10 cellular contexts compared by ENCODE assay signal in genomic region chr16:971582-971905, GRCh38. TPM values are rescaled to one million over a fixed set of nuclear protein-coding genes. Genes with fewer than 3 reads are reported as not detected.
DNase-seq lines count a peak whose midpoint lies in the region; ATAC-seq and TF ChIP-seq lines count a peak whose summit lies in the region.
"Had no signal": no experiment of that assay in that cellular context is flagged by ENCODE, and none has a peak within 500 bp of the region (broad histone marks: within the 10 kb centered on the region; RNA-seq: fewer than 3 reads in every experiment).

No MANE protein-coding gene starts in this region.

- peak overlapping the region; percentile 42 to 55 for H3K27ac ChIP-seq in ascending aorta
- H3K27ac ChIP-seq in naive thymus-derived CD4-positive, alpha-beta T cell (ENCODE audit: low read depth, low read length), result no peak overlapping the region

- TF ChIP-seq CTCF in ascending aorta (IDR thresholded peaks at IDR 0.05) (no peak), GM13976 (IDR thresholded peaks at IDR 0.05; ENCODE audit: borderline replicate concordance, control extremely low read depth, extremely low read depth, insufficient read depth, missing control alignments) (no peak)

- POLR2A ChIA-PET in naive thymus-derived CD4-positive, alpha-beta T cell (lab: Charles Lee), result interaction anchor here (0.7 to 7.5 kb wide), 4 partner anchors 10 to 35 kb away, joined by 3 to 66 read pairs (median 4); partner anchors contain the start of gene SOX8

- DNase-seq in stimulated activated naive CD8-positive, alpha-beta T cell treated with anti-CD3 and anti-CD28 coated beads, Interleukin-15, Interleukin-2, amounts not matched to agents 100 U/mL and 50 U/mL, for 24 hours, result no peak
- DNase-seq in ascending aorta (ENCODE audit: low spot score in 2 of 2), result no peak
- DNase-seq in naive thymus-derived CD4-positive, alpha-beta T cell, result no peak
- no peak for DNase-seq in GM13976 (ENCODE audit: low spot score)
- no peak for DNase-seq in SIG-M5 (lab: John Stamatoyannopoulos, UW)
- DNase-seq in HCEC 1CT, result no peak

- peaks cover 19% of the 10 kb centered on the region for H3K4me1 Mint-ChIP-seq in stimulated activated naive CD8-positive, alpha-beta T cell treated with anti-CD3 and anti-CD28 coated beads, Interleukin-15, Interleukin-2, amounts not matched to agents 100 ng/mL and 50 ng/mL, for 24 hours (ENCODE audit: low read depth)
- H3K4me1 Mint-ChIP-seq in naive thymus-derived CD4-positive, alpha-beta T cell, result peaks cover 13 to 40% (median 35%) of the 10 kb centered on the region in 7 donors

- CTCF ChIA-PET in naive thymus-derived CD4-positive, alpha-beta T cell (lab: Charles Lee), result interaction anchor here (0.9 kb wide), 1 partner anchor 10 kb away, joined by 3 read pairs; the partner anchor contains the start of gene SOX8

- no peaks in the 10 kb centered on the region for H3K27me3 Mint-ChIP-seq in stimulated activated naive CD8-positive, alpha-beta T cell treated with anti-CD3 and anti-CD28 coated beads, Interleukin-15, Interleukin-2, amounts not matched to agents 100 ng/mL and 50 ng/mL, for 24 hours
- peaks cover 0 to 7% (median 0%) of the 10 kb centered on the region in 5 donors for H3K27me3 Mint-ChIP-seq in naive thymus-derived CD4-positive, alpha-beta T cell

- H3K36me3 ChIP-seq in ascending aorta, result peaks cover 0 to 16% of the 10 kb centered on the region in 2 donors
- peaks cover 0 to 16% (median 0%) of the 10 kb centered on the region in 3 experiments for H3K36me3 ChIP-seq in naive thymus-derived CD4-positive, alpha-beta T cell (ENCODE audit: control insufficient read depth in 2 of 3, insufficient read depth in 3 of 3, low read length in 3 of 3)

- ATAC-seq in stimulated activated naive CD8-positive, alpha-beta T cell treated with anti-CD3 and anti-CD28 coated beads, Interleukin-15, Interleukin-2, amounts not matched to agents 100 U/mL and 50 U/mL, for 24 hours, result no peak
- ATAC-seq in naive thymus-derived CD4-positive, alpha-beta T cell, result no peak
- ATAC-seq in GM21717 (IDR thresholded peaks at IDR 0.05; ENCODE audit: unreplicated experiment), result no peak

- in situ Hi-C loops in GM13976 (cut with MboI; ENCODE audit: low sequenced_read_pairs, unreplicated experiment), result no loop called here

- intact Hi-C loops in ascending aorta (cut with DNase I), result loop anchor here (2.0 to 5.0 kb wide), 4 partner anchors 47 to 211 kb away; partner anchors contain the start of genes CHTF18 and RPUSD1
- intact Hi-C loops in naive thymus-derived CD4-positive, alpha-beta T cell (cut with micrococcal nuclease), result loop anchor here (1.0 to 10.0 kb wide), 8 partner anchors 10 to 291 kb away; partner anchors contain the start of genes SOX8 (in 2 of the 2), CHTF18 (in 1 of the 2), CIAO3 (in 1 of the 2) and METRN (in 1 of the 2)

- no peaks in the 10 kb centered on the region for H3K27me3 ChIP-seq in ascending aorta
- H3K27me3 ChIP-seq in naive thymus-derived CD4-positive, alpha-beta T cell (ENCODE audit: control insufficient read depth in 2 of 2, insufficient read depth in 2 of 2, low read length in 2 of 2), result no peaks in the 10 kb centered on the region

- H3K9me3 Mint-ChIP-seq in stimulated activated naive CD8-positive, alpha-beta T cell treated with anti-CD3 and anti-CD28 coated beads, Interleukin-15, Interleukin-2, amounts not matched to agents 100 ng/mL and 50 ng/mL, for 24 hours, result no peaks in the 10 kb centered on the region
- no peaks in the 10 kb centered on the region for H3K9me3 Mint-ChIP-seq in naive thymus-derived CD4-positive, alpha-beta T cell

- no peaks in the 10 kb centered on the region for H3K9me3 ChIP-seq in ascending aorta
- H3K9me3 ChIP-seq in naive thymus-derived CD4-positive, alpha-beta T cell (ENCODE audit: control insufficient read depth in 2 of 3, low read length in 3 of 3), result no peaks in the 10 kb centered on the region
- H3K9me3 ChIP-seq: left lung had no signal

- H3K4me1 ChIP-seq in ascending aorta, result peaks cover 15 to 21% of the 10 kb centered on the region in 2 donors
- H3K4me1 ChIP-seq in naive thymus-derived CD4-positive, alpha-beta T cell (ENCODE audit: control insufficient read depth in 2 of 2, insufficient read depth in 2 of 2, low read length in 2 of 2), result peaks cover 6 to 24% of the 10 kb centered on the region in 2 donors

- H3K4me3 Mint-ChIP-seq in stimulated activated naive CD8-positive, alpha-beta T cell treated with anti-CD3 and anti-CD28 coated beads, Interleukin-15, Interleukin-2, amounts not matched to agents 100 ng/mL and 50 ng/mL, for 24 hours, result peak overlapping the region; percentile 31
- peak overlapping the region; percentile 31 to 81 (median 68) for H3K4me3 Mint-ChIP-seq in naive thymus-derived CD4-positive, alpha-beta T cell

- no peak overlapping the region for H3K27ac Mint-ChIP-seq in stimulated activated naive CD8-positive, alpha-beta T cell treated with anti-CD3 and anti-CD28 coated beads, Interleukin-15, Interleukin-2, amounts not matched to agents 100 ng/mL and 50 ng/mL, for 24 hours
- peak overlapping the region in 8 of 9 donors; percentile 49 to 90 (median 78) for H3K27ac Mint-ChIP-seq in naive thymus-derived CD4-positive, alpha-beta T cell
- H3K27ac Mint-ChIP-seq: CD14-positive monocyte had no signal

- H3K4me3 ChIP-seq in ascending aorta, result peak overlapping the region in 1 of 2 donors; percentile 91
- peak overlapping the region; percentile 48 for H3K4me3 ChIP-seq in naive thymus-derived CD4-positive, alpha-beta T cell (ENCODE audit: low read length)

- peaks cover 6% of the 10 kb centered on the region for H3K36me3 Mint-ChIP-seq in stimulated activated naive CD8-positive, alpha-beta T cell treated with anti-CD3 and anti-CD28 coated beads, Interleukin-15, Interleukin-2, amounts not matched to agents 100 ng/mL and 50 ng/mL, for 24 hours (ENCODE audit: low read depth)
- peaks cover 0 to 4% (median 4%) of the 10 kb centered on the region in 5 donors for H3K36me3 Mint-ChIP-seq in naive thymus-derived CD4-positive, alpha-beta T cell

RNA-seq across cellular contexts. Expression of gene LMF1, which starts 0.8 kb away (rescaled TPM):
- total RNA-seq in ascending aorta, result 26.9 TPM
- 10 to 100 TPM; 25.9 to 63.1 (median 43.1) TPM for total RNA-seq in naive thymus-derived CD4-positive, alpha-beta T cell
- 10 to 100 TPM; 10.6 to 19.4 TPM for polyA plus RNA-seq in naive thymus-derived CD4-positive, alpha-beta T cell

RNA-seq across cellular contexts. Expression of gene SOX8, which starts 10.0 kb away (rescaled TPM):
- total RNA-seq in ascending aorta, result 18.9 TPM
- total RNA-seq in naive thymus-derived CD4-positive, alpha-beta T cell, result 1 to 10 TPM in 4 of 5 experiments, under 1 TPM in 1; 0.07 to 5.4 (median 4.7) TPM
- 1 to 10 TPM; 2.3 to 3.1 TPM for polyA plus RNA-seq in naive thymus-derived CD4-positive, alpha-beta T cell
- polyA plus RNA-seq: CD14-positive monocyte had no signal
